ENCODE assay signal across 2 cellular contexts in the genomic region with DNA sequence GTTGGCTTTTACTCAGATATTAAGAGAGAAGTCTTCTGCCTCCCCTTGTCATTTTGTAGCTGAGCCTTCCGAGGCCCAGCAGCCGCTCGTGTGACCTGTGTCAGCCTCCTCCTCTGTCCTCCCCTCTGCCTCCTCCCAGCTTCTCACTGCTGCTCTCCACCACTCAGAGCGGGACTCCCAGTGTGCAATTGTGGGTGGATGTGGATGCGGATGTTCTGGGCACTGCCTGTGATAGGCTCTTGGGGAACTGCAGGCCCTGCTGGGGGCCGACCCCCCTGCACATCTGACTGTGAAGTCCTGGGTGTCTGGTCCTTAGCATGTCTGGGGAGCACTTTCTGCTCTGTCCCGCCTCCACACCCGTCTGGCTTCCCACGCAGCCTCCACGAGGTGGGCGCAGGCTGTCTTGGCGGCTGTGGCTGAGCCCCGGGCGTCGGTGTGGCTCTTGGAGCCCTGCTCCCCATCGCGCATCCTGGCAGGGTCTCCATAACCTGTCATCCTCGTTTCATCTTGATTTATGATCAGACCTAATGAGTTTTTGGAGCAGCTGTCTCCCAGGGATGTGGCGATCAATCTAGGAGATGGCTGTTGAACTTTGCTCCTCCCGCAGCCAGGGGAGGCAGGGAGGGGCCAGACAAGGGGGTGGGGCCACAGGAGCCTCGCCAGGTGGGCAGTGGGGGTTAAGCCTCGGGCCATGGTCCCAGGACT.
TF ChIP-seq lines count a peak whose summit lies in the region.

No MANE protein-coding gene starts in this region.

TF ChIP-seq in GM23338, 12 proteins besides CTCF, POLR2A, EP300 and RAD21:
- TF ChIP-seq STAT1 (IDR thresholded peaks at IDR 0.05; ENCODE audit: unreplicated experiment) (no peak), ZNF331 (CRISPR knock-in tag; IDR thresholded peaks at IDR 0.05; ENCODE audit: low read depth) (no peak), JUNB (IDR thresholded peaks at IDR 0.05; ENCODE audit: unreplicated experiment) (no peak), EZH2 (IDR thresholded peaks at IDR 0.05; ENCODE audit: low read depth, unreplicated experiment) (no peak), EZH2phosphoT487 (IDR thresholded peaks at IDR 0.05; ENCODE audit: unreplicated experiment) (no peak), ZNF114 (CRISPR knock-in tag; IDR thresholded peaks at IDR 0.05) (no peak), ZNF462 (CRISPR knock-in tag; IDR thresholded peaks at IDR 0.05) (no peak)

TF ChIP-seq in HepG2, 621 proteins besides CTCF, POLR2A, EP300 and RAD21:
- TF ChIP-seq ZNF263 (CRISPR knock-in tag; IDR thresholded peaks at IDR 0.05) (0 out of 2 replicates have a peak, but pooled peaks have one; percentile 43), HNF4A (CRISPR knock-in tag; IDR thresholded peaks at IDR 0.05) (peak; percentile 35), HOXA7 (CRISPR knock-in tag; IDR thresholded peaks at IDR 0.05) (no peak), ZBTB33 (CRISPR knock-in tag; IDR thresholded peaks at IDR 0.05) (0 out of 2 replicates have a peak, but pooled peaks have one; percentile 21), ZNF883 (CRISPR knock-in tag; IDR thresholded peaks at IDR 0.05; ENCODE audit: not compliant biosample characterization) (peak; percentile 10), HOXA5 (CRISPR knock-in tag; IDR thresholded peaks at IDR 0.05) (no peak)
